ENCODE assay signal across 22 cellular contexts in genomic region chr12:27291862-27292261, GRCh38. TPM values are rescaled to one million over a fixed set of nuclear protein-coding genes. Genes with fewer than 3 reads are reported as not detected.
DNase-seq lines count a peak whose midpoint lies in the region; ATAC-seq, FAIRE-seq and TF ChIP-seq lines count a peak whose summit lies in the region.
"Had no signal": no experiment of that assay in that cellular context is flagged by ENCODE, and none has a peak within 500 bp of the region (broad histone marks: within the 10 kb centered on the region; RNA-seq: fewer than 3 reads in every experiment).

No MANE protein-coding gene starts in this region.

- intact Hi-C loops in breast epithelium (cut with DNase I; ENCODE audit: low total_unique reads), result loop anchor here (10.0 kb wide), 1 partner anchor 1633 kb away; no protein-coding TSS in a partner anchor
- intact Hi-C loops in MCF 10A (cut with micrococcal nuclease), result no loop called here
- intact Hi-C loops in pancreas (cut with DNase I), result no loop called here
- intact Hi-C loops in transverse colon (cut with DNase I; ENCODE audit: low total_unique reads), result no loop called here

- H3K4me3 ChIP-seq in breast epithelium, result no peak overlapping the region
- no peak overlapping the region for H3K4me3 ChIP-seq in gastroesophageal sphincter
- H3K4me3 ChIP-seq in pancreas, result no peak overlapping the region
- no peak overlapping the region for H3K4me3 ChIP-seq in transverse colon
- H3K4me3 ChIP-seq: SJSA1 had no signal

- ATAC-seq in gastroesophageal sphincter (no peak), pancreas (peak; percentile 36 to 58 (median 54)), HG02588 (IDR thresholded peaks at IDR 0.05; ENCODE audit: unreplicated experiment) (no peak)
- no peak for ATAC-seq in activated CD4-positive, CD25-positive, alpha-beta regulatory T cell treated with anti-CD3 and anti-CD28 coated beads, Interleukin-2, amount 50 U/mL, for 24 hours
- ATAC-seq: PC-3, sciatic nerve had no signal

- FAIRE-seq in pancreas (lab: Jason Lieb, UNC), result no peak

- peak overlapping the region; percentile 23 to 50 for H3K27ac ChIP-seq in breast epithelium
- peak overlapping the region in 3 of 4 donors; percentile 22 to 53 (median 43) for H3K27ac ChIP-seq in gastroesophageal sphincter
- peak overlapping the region in 2 of 4 donors; percentile 59 to 71 for H3K27ac ChIP-seq in pancreas
- H3K27ac ChIP-seq in transverse colon, result peak overlapping the region in 3 of 4 donors; percentile 16 to 38 (median 28)
- H3K27ac ChIP-seq: brain microvascular endothelial cell, neutrophil, SJSA1 had no signal

- H3K4me1 ChIP-seq in breast epithelium (peaks cover 0 to 6% of the 10 kb centered on the region in 2 donors), gastroesophageal sphincter (peaks cover 0 to 72% (median 19%) of the 10 kb centered on the region in 3 donors), pancreas (peaks cover 14 to 59% (median 51%) of the 10 kb centered on the region in 3 donors), transverse colon (peaks cover 28 to 56% (median 38%) of the 10 kb centered on the region in 4 donors)

- 35 to 36% methylated on average over 1 of the region's 1 CpG for WGBS in gastroesophageal sphincter (ENCODE audit: low coverage in 1 of 2), 2 donors
- WGBS in pancreas, 2 donors, result 10 to 12% methylated on average over 1 of the region's 1 CpG
- WGBS in transverse colon (ENCODE audit: low coverage in 1 of 2), 2 donors, result 30 to 33% methylated on average over 1 of the region's 1 CpG

- no peak overlapping the region for H3K27ac Mint-ChIP-seq in MCF 10A (ENCODE audit: low read depth, unreplicated experiment)
- H3K27ac Mint-ChIP-seq in activated naive CD4-positive, alpha-beta T cell treated with anti-CD3 and anti-CD28 coated beads, Interleukin-2, amount 10 ng/mL, durations not matched to agents 7 days and 5 days, result no peak overlapping the region
- H3K27ac Mint-ChIP-seq: activated naive CD8-positive, alpha-beta T cell treated with anti-CD3 and anti-CD28 coated beads for 36 hours; activated T-helper 1 cell treated with anti-CD3 and anti-CD28 coated beads, Interleukin-12 subunit alpha, Interleukin-12 subunit beta, Interleukin-2, Interleukin-4 antibody, amounts not matched to agents 30 ng/mL and 10 ng/mL and 1 ng/mL, durations not matched to agents 14 hours and 24 hours and 36 hours had no signal

- H3K9me3 ChIP-seq in breast epithelium (no peaks in the 10 kb centered on the region), gastroesophageal sphincter (no peaks in the 10 kb centered on the region), pancreas (no peaks in the 10 kb centered on the region), transverse colon (no peaks in the 10 kb centered on the region)
- H3K9me3 ChIP-seq: BE2C, neutrophil, SJSA1 had no signal

- no peaks in the 10 kb centered on the region for H3K36me3 Mint-ChIP-seq in MCF 10A (ENCODE audit: insufficient read depth, unreplicated experiment)
- no peaks in the 10 kb centered on the region for H3K36me3 Mint-ChIP-seq in activated naive CD4-positive, alpha-beta T cell treated with anti-CD3 and anti-CD28 coated beads, Interleukin-2, amount 10 ng/mL, durations not matched to agents 7 days and 5 days

- H3K9me3 Mint-ChIP-seq in MCF 10A (ENCODE audit: unreplicated experiment), result no peaks in the 10 kb centered on the region
- no peaks in the 10 kb centered on the region for H3K9me3 Mint-ChIP-seq in activated naive CD4-positive, alpha-beta T cell treated with anti-CD3 and anti-CD28 coated beads, Interleukin-2, amount 10 ng/mL, durations not matched to agents 7 days and 5 days
- H3K9me3 Mint-ChIP-seq: activated naive CD8-positive, alpha-beta T cell treated with anti-CD3 and anti-CD28 coated beads for 36 hours; activated T-helper 1 cell treated with anti-CD3 and anti-CD28 coated beads, Interleukin-12 subunit alpha, Interleukin-12 subunit beta, Interleukin-2, Interleukin-4 antibody, amounts not matched to agents 30 ng/mL and 10 ng/mL and 1 ng/mL, durations not matched to agents 14 hours and 24 hours and 36 hours had no signal

- POLR2A ChIA-PET in MCF 10A (lab: Yijun Ruan, JAX), result interaction anchor here (1.4 kb wide), 1 partner anchor 46 kb away, joined by 5 read pairs; no protein-coding TSS in a partner anchor

- H3K36me3 ChIP-seq in breast epithelium (no peaks in the 10 kb centered on the region), gastroesophageal sphincter (no peaks in the 10 kb centered on the region), pancreas (no peaks in the 10 kb centered on the region), transverse colon (no peaks in the 10 kb centered on the region)
- H3K36me3 ChIP-seq: BE2C, brain microvascular endothelial cell, neutrophil, SJSA1 had no signal

- H3K27me3 ChIP-seq in breast epithelium (no peaks in the 10 kb centered on the region), gastroesophageal sphincter (no peaks in the 10 kb centered on the region), pancreas (no peaks in the 10 kb centered on the region), transverse colon (no peaks in the 10 kb centered on the region)
- H3K27me3 ChIP-seq: BE2C, brain microvascular endothelial cell, neutrophil, SJSA1 had no signal

- no peak for TF ChIP-seq POLR2A in breast epithelium (IDR thresholded peaks at IDR 0.05)
- no peak for TF ChIP-seq POLR2A in gastroesophageal sphincter (IDR thresholded peaks at IDR 0.05)
- no peak for TF ChIP-seq POLR2A in transverse colon (IDR thresholded peaks at IDR 0.05)

- TF ChIP-seq CTCF in breast epithelium (IDR thresholded peaks at IDR 0.05) (no peak), MCF 10A (IDR thresholded peaks at IDR 0.05; ENCODE audit: unreplicated experiment) (no peak), gastroesophageal sphincter (IDR thresholded peaks at IDR 0.05) (no peak), pancreas (IDR thresholded peaks at IDR 0.05) (no peak), transverse colon (IDR thresholded peaks at IDR 0.05) (no peak)

- BruUV-seq in MCF 10A (replicated peaks; lab: Mats Ljungman, UMichigan), result no TSS peak

- peaks cover 4% of the 10 kb centered on the region for H3K4me1 Mint-ChIP-seq in MCF 10A (ENCODE audit: insufficient read depth, unreplicated experiment)
- H3K4me1 Mint-ChIP-seq in activated naive CD4-positive, alpha-beta T cell treated with anti-CD3 and anti-CD28 coated beads, Interleukin-2, amount 10 ng/mL, durations not matched to agents 7 days and 5 days, result no peaks in the 10 kb centered on the region

- H3K27me3 Mint-ChIP-seq in MCF 10A (ENCODE audit: insufficient read depth, unreplicated experiment), result no peaks in the 10 kb centered on the region
- H3K27me3 Mint-ChIP-seq in activated naive CD4-positive, alpha-beta T cell treated with anti-CD3 and anti-CD28 coated beads, Interleukin-2, amount 10 ng/mL, durations not matched to agents 7 days and 5 days, result no peaks in the 10 kb centered on the region
- H3K27me3 Mint-ChIP-seq: activated naive CD8-positive, alpha-beta T cell treated with anti-CD3 and anti-CD28 coated beads for 36 hours had no signal

- CTCF ChIA-PET in MCF 10A (lab: Yijun Ruan, JAX), result no interaction called here
- CTCF ChIA-PET in activated naive CD4-positive, alpha-beta T cell treated with anti-CD3 and anti-CD28 coated beads, Interleukin-2, amount 10 ng/mL, durations not matched to agents 7 days and 5 days (lab: Charles Lee), result no interaction called here

- DNase-seq in breast epithelium (ENCODE audit: low spot score in 2 of 2), result no peak
- DNase-seq in MCF 10A (ENCODE audit: unreplicated experiment), result no peak
- no peak for DNase-seq in pancreas
- no peak for DNase-seq in transverse colon
- DNase-seq in activated naive CD4-positive, alpha-beta T cell treated with anti-CD3 and anti-CD28 coated beads, Interleukin-2, amount 10 ng/mL, durations not matched to agents 7 days and 5 days, result no peak
- DNase-seq: activated CD4-positive, CD25-positive, alpha-beta regulatory T cell treated with anti-CD3 and anti-CD28 coated beads, Interleukin-2, amount 50 U/mL, for 72 hours; activated naive CD8-positive, alpha-beta T cell treated with anti-CD3 and anti-CD28 coated beads for 36 hours; BE2C; brain microvascular endothelial cell; Calu3; erythroblast; GOT3; NCI-H526; PC-3; stimulated activated naive CD4-positive, alpha-beta T cell treated with Interleukin-2 at 50 U/mL for 16 hours had no signal

- in situ Hi-C loops in transverse colon (cut with MboI; ENCODE audit: low pct_ligation_motif_present in 1 of 4, low pct_unique_long_range_greater_than_20kb in 1 of 4, low sequenced_read_pairs in 3 of 4), result no loop called here

- no peak overlapping the region for H3K4me3 Mint-ChIP-seq in MCF 10A (ENCODE audit: unreplicated experiment)
- no peak overlapping the region for H3K4me3 Mint-ChIP-seq in activated naive CD4-positive, alpha-beta T cell treated with anti-CD3 and anti-CD28 coated beads, Interleukin-2, amount 10 ng/mL, durations not matched to agents 7 days and 5 days
- H3K4me3 Mint-ChIP-seq: activated naive CD8-positive, alpha-beta T cell treated with anti-CD3 and anti-CD28 coated beads for 36 hours; activated T-helper 1 cell treated with anti-CD3 and anti-CD28 coated beads, Interleukin-12 subunit alpha, Interleukin-12 subunit beta, Interleukin-2, Interleukin-4 antibody, amounts not matched to agents 30 ng/mL and 10 ng/mL and 1 ng/mL, durations not matched to agents 14 hours and 24 hours and 36 hours had no signal

- TF ChIP-seq EP300 in gastroesophageal sphincter (IDR thresholded peaks at IDR 0.05) (no peak), transverse colon (IDR thresholded peaks at IDR 0.05; ENCODE audit: low read depth) (no peak)

RNA-seq across cellular contexts. Expression of gene BMAL2, which starts 40.8 kb away (rescaled TPM):
- total RNA-seq in breast epithelium, result 1 to 10 TPM; 1.3 to 2.4 (median 1.3) TPM
- total RNA-seq in MCF 10A (2022), result 18.0 and 20.0 TPM in 2 replicates
- total RNA-seq in gastroesophageal sphincter, result 1 to 10 TPM; 3.0 to 8.7 (median 6.0) TPM
- total RNA-seq in pancreas, result 1 to 10 TPM in 5 of 6 donors, under 1 TPM in 1; 0.94 to 9.5 (median 3.4) TPM
- 1 to 10 TPM in 1 of 2 donors, under 1 TPM in 1; 0.61 to 2.0 TPM for polyA plus RNA-seq in pancreas
- total RNA-seq in transverse colon, result 1 to 10 TPM in 2 of 4 donors, under 1 TPM in 2; 0.75 to 1.7 (median 1.3) TPM

RNA-seq across cellular contexts. Expression of gene STK38L, which starts 47.8 kb away (rescaled TPM):
- total RNA-seq in breast epithelium (10 to 100 TPM; 29.4 to 48.8 (median 37.9) TPM), MCF 10A (2022) (18.1 and 19.9 TPM in 2 replicates), gastroesophageal sphincter (100 to 1,000 TPM in 1 of 4 donors, 10 to 100 TPM in 3; 70.0 to 111 (median 79.2) TPM), pancreas (10 to 100 TPM in 5 of 6 donors, 1 to 10 TPM in 1; 8.4 to 49.9 (median 12.4) TPM), transverse colon (10 to 100 TPM; 18.5 to 51.8 (median 40.9) TPM)
- polyA plus RNA-seq in pancreas, result 1 to 10 TPM; 6.3 to 9.7 TPM

Comparison
In these comparisons a context has a peak if more than half of its experiments do, and no peak if none do; other contexts are left out.
1. ATAC-seq: peak in pancreas (4 of 4); none in gastroesophageal sphincter (single experiment), HG02588 (single experiment) and activated CD4-positive, CD25-positive, alpha-beta regulatory T cell treated with anti-CD3 and anti-CD28 coated beads, Interleukin-2, amount 50 U/mL, for 24 hours (0 of 2).